ENCODE assay signal across 16 cellular contexts in the genomic region with DNA sequence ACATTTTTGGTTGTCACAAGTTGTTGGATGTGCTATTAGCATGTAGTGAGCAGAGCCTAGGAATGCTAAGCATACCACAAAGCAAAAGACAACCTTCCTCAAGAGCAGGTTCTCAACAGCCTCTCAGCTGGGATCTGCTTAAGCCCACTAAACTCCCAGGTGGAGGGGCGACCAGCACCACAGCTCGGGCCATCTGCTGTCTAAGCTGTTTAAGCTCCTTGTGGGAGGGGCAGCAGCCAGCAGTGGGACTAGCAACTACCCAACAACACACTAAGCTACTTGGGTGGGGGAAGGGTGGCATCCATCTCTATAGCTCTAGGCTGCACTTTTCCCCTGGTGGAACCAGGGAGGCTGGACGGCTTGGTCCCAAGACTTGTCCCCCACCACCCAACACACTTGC.
DNase-seq lines count a peak whose midpoint lies in the region; ATAC-seq lines count a peak whose summit lies in the region.
"Had no signal": no experiment of that assay in that cellular context is flagged by ENCODE, and none has a peak within 500 bp of the region (broad histone marks: within the 10 kb centered on the region; RNA-seq: fewer than 3 reads in every experiment).

No MANE protein-coding gene starts in this region.

- H3K4me1 ChIP-seq in neuronal stem cell (ENCODE audit: control insufficient read depth in 2 of 2, insufficient read depth in 1 of 2, low read depth in 1 of 2, low read length in 2 of 2): no peaks in the 10 kb centered on the region
- H3K4me1 ChIP-seq: BE2C had no signal

- H2BK120ac ChIP-seq in neuronal stem cell (ENCODE audit: low read depth, low read length): no peak overlapping the region

- peaks cover 0 to 6% of the 10 kb centered on the region in 2 donors for H3K9me3 ChIP-seq in neuronal stem cell (replicated peaks in 1 of 2; ENCODE audit: control insufficient read depth in 2 of 2, insufficient read depth in 1 of 2, low read depth in 1 of 2, low read length in 2 of 2)
- H3K9me3 ChIP-seq: BE2C had no signal

- no peak overlapping the region for H3K9ac ChIP-seq in neuronal stem cell (ENCODE audit: low read depth, low read length, poor library complexity)

- peak overlapping the region; percentile 46 for H3K18ac ChIP-seq in neuronal stem cell (ENCODE audit: low read length)

- no peaks in the 10 kb centered on the region for H3K27me3 ChIP-seq in neuronal stem cell (ENCODE audit: control insufficient read depth in 3 of 3, insufficient read depth in 3 of 3, low read depth in 1 of 3, low read length in 3 of 3)
- H3K27me3 ChIP-seq: BE2C had no signal

- no peak overlapping the region for H3K23ac ChIP-seq in neuronal stem cell (ENCODE audit: low read depth, low read length, poor library complexity)

- H3K27ac ChIP-seq in neuronal stem cell (replicated peaks; ENCODE audit: low read length): no peak overlapping the region

- H3K4me2 ChIP-seq in neuronal stem cell (ENCODE audit: insufficient read depth, low read length, poor library complexity, severe bottlenecking): no peak overlapping the region
- H3K4me2 ChIP-seq: GM23338 had no signal

- peak overlapping the region in 1 of 2 donors; percentile 35 for H3K4me3 ChIP-seq in neuronal stem cell (ENCODE audit: low read length in 2 of 2)
- H3K4me3 ChIP-seq: GM23338 had no signal

- no peak overlapping the region for H3K4ac ChIP-seq in neuronal stem cell (ENCODE audit: low read length)

- H2BK12ac ChIP-seq in neuronal stem cell (ENCODE audit: low read length): no peak overlapping the region

- no peaks in the 10 kb centered on the region for H3K79me1 ChIP-seq in neuronal stem cell (ENCODE audit: low read depth, low read length)

- no CpG with 5 or more reads among the region's 3 CpGs for WGBS in neuronal stem cell (ENCODE audit: extremely low coverage in 2 of 2, insufficient read length in 2 of 2, insufficient replicate concordance in 1 of 2), 2 donors

- no peak overlapping the region for H2BK15ac ChIP-seq in neuronal stem cell (ENCODE audit: low read length)

- no peak overlapping the region for H4K8ac ChIP-seq in neuronal stem cell (ENCODE audit: low read depth, low read length)

- no peak overlapping the region for H4K91ac ChIP-seq in neuronal stem cell (ENCODE audit: low read depth, low read length, poor library complexity)

- H3K14ac ChIP-seq in neuronal stem cell (ENCODE audit: low read length): no peak overlapping the region

- no peaks in the 10 kb centered on the region for H3K36me3 ChIP-seq in neuronal stem cell (replicated peaks in 1 of 2; ENCODE audit: control insufficient read depth in 2 of 2, insufficient read depth in 2 of 2, low read length in 2 of 2)
- H3K36me3 ChIP-seq: BE2C had no signal

- no peak overlapping the region for H2AFZ ChIP-seq in neuronal stem cell (ENCODE audit: low read length)
- H2AFZ ChIP-seq: GM23338 had no signal

- H2AK5ac ChIP-seq in neuronal stem cell (ENCODE audit: low read depth, low read length): peak overlapping the region; percentile 44

- DNase-seq in NCI-H524 treated with DMSO at 0.1 percent for 48 hours (lab: John Stamatoyannopoulos, UW): peak; percentile 89
- DNase-seq in ecto neural progenitor cell (ENCODE audit: low spot score): peak; percentile 42
- DNase-seq in neuronal stem cell (ENCODE audit: low spot score): no peak
- no peak for DNase-seq in activated CD4-positive, alpha-beta T cell treated with anti-CD3 and anti-CD28 coated beads for 1 hour
- DNase-seq in NCI-H2029 (lab: John Stamatoyannopoulos, UW): no peak
- DNase-seq: ACHN; C1 segment of cervical spinal cord; CD4-positive, CD25-positive, alpha-beta regulatory T cell; CD8-positive, alpha-beta memory T cell; COR-L47; GDM1; HFFc6 had no signal

- no peak overlapping the region for H2BK5ac ChIP-seq in neuronal stem cell (ENCODE audit: low read length)

- no peak for ATAC-seq in HG02588 (IDR thresholded peaks at IDR 0.05; ENCODE audit: unreplicated experiment)
- ATAC-seq: GM23338, HCT116 had no signal

Comparison
In these comparisons a context has a peak if more than half of its experiments do, and no peak if none do; other contexts are left out.
1. DNase-seq: peak in NCI-H524 treated with DMSO at 0.1 percent for 48 hours (single experiment) and ecto neural progenitor cell (single experiment); none in neuronal stem cell (single experiment), activated CD4-positive, alpha-beta T cell treated with anti-CD3 and anti-CD28 coated beads for 1 hour (single experiment) and NCI-H2029 (single experiment).